Comparison of ENCODE assay signal across 21 cellular contexts in genomic region chr14:104719343-104719742, GRCh38. TPM values are rescaled to one million over a fixed set of nuclear protein-coding genes. Genes with fewer than 3 reads are reported as not detected.
DNase-seq lines count a peak whose midpoint lies in the region; ATAC-seq, FAIRE-seq and TF ChIP-seq lines count a peak whose summit lies in the region.
"Had no signal": no experiment of that assay in that cellular context is flagged by ENCODE, and none has a peak within 500 bp of the region (broad histone marks: within the 10 kb centered on the region; RNA-seq: fewer than 3 reads in every experiment).

No MANE protein-coding gene starts in this region.

- no peak overlapping the region for H3K14ac ChIP-seq in neuronal stem cell (ENCODE audit: low read length)

- H3K79me1 ChIP-seq in neuronal stem cell (ENCODE audit: low read depth, low read length): peaks cover 3% of the 10 kb centered on the region

- POLR2A ChIA-PET in HepG2 (lab: Yijun Ruan, JAX): no interaction called here

- peaks cover 3 to 55% (median 32%) of the 10 kb centered on the region in 12 donors for H3K4me1 ChIP-seq in heart left ventricle
- peaks cover 28% of the 10 kb centered on the region for H3K4me1 ChIP-seq in HepG2 (ENCODE audit: insufficient read depth, low read length)
- peaks cover 0 to 5% (median 2%) of the 10 kb centered on the region in 4 donors for H3K4me1 ChIP-seq in right lobe of liver
- peaks cover 7% of the 10 kb centered on the region in 2 donors for H3K4me1 ChIP-seq in neuronal stem cell (ENCODE audit: control insufficient read depth in 2 of 2, insufficient read depth in 1 of 2, low read depth in 1 of 2, low read length in 2 of 2)
- H3K4me1 ChIP-seq in tibial artery: peaks cover 7 to 29% (median 28%) of the 10 kb centered on the region in 4 donors
- H3K4me1 ChIP-seq in aorta (ENCODE audit: control insufficient read depth in 1 of 2, insufficient read depth in 2 of 2, low read length in 2 of 2): no peaks in the 10 kb centered on the region
- H3K4me1 ChIP-seq: HAP-1 had no signal

- H3K4me3 ChIP-seq in heart left ventricle (no peak overlapping the region), HepG2 (replicated peaks in 1 of 3; ENCODE audit: insufficient read depth in 1 of 3, low read depth in 2 of 3, low read length in 3 of 3) (no peak overlapping the region), right lobe of liver (no peak overlapping the region), neuronal stem cell (ENCODE audit: low read length in 2 of 2) (no peak overlapping the region), tibial artery (no peak overlapping the region), aorta (ENCODE audit: low read length in 2 of 2) (no peak overlapping the region)
- H3K4me3 ChIP-seq: A549, GM23248, HAP-1 had no signal

- no peak overlapping the region for H2BK120ac ChIP-seq in neuronal stem cell (ENCODE audit: low read depth, low read length)

- CTCF ChIA-PET in HepG2 (lab: Yijun Ruan, JAX; ENCODE audit: low intra/inter-chr PET ratio, low total read pairs): no interaction called here

- H2AFZ ChIP-seq in HepG2 (ENCODE audit: low read length): no peak overlapping the region
- no peak overlapping the region for H2AFZ ChIP-seq in neuronal stem cell (ENCODE audit: low read length)
- H2AFZ ChIP-seq: GM23248 had no signal

- H3K79me2 ChIP-seq in HepG2 (ENCODE audit: insufficient read depth, low read length): no peaks in the 10 kb centered on the region

- no peak overlapping the region for H2AK5ac ChIP-seq in neuronal stem cell (ENCODE audit: low read depth, low read length)

- no peaks in the 10 kb centered on the region for H4K20me1 ChIP-seq in HepG2 (ENCODE audit: insufficient read depth, low read length)

- TF ChIP-seq CTCF in heart left ventricle (IDR thresholded peaks at IDR 0.05): no peak
- TF ChIP-seq CTCF in HepG2 (CRISPR knock-in tag; IDR thresholded peaks at IDR 0.05): no peak
- TF ChIP-seq CTCF in right lobe of liver (IDR thresholded peaks at IDR 0.05): no peak
- no peak for TF ChIP-seq CTCF in tibial artery (IDR thresholded peaks at IDR 0.05)

- H2BK15ac ChIP-seq in neuronal stem cell (ENCODE audit: low read length): no peak overlapping the region

- H3K4me2 ChIP-seq in HepG2 (ENCODE audit: low read depth, low read length) (no peak overlapping the region), neuronal stem cell (ENCODE audit: insufficient read depth, low read length, poor library complexity, severe bottlenecking) (no peak overlapping the region)
- H3K4me2 ChIP-seq: A549 had no signal

- DNase-seq in heart left ventricle (no peak), left cardiac atrium (no peak), HepG2 (ENCODE audit: low spot score) (no peak), right lobe of liver (no peak), neuronal stem cell (ENCODE audit: low spot score) (no peak), tibial artery (no peak), T-helper 9 cell (no peak), aorta (no peak)
- DNase-seq: C1 segment of cervical spinal cord; CD4-positive, CD25-positive, alpha-beta regulatory T cell; CD8-positive, alpha-beta memory T cell; COR-L47; GM23248; IMR-90 had no signal

- no peak for FAIRE-seq in HepG2 (lab: Jason Lieb, UNC)
- FAIRE-seq: A549, D721Med, G401.6, GM12891 had no signal

- no peak for TF ChIP-seq RAD21 in HepG2 (CRISPR knock-in tag; IDR thresholded peaks at IDR 0.05)

- no peak overlapping the region for H3K9ac ChIP-seq in HepG2 (ENCODE audit: insufficient read depth, low read depth, low read length)
- H3K9ac ChIP-seq in neuronal stem cell (ENCODE audit: low read depth, low read length, poor library complexity): no peak overlapping the region
- H3K9ac ChIP-seq: GM23248 had no signal

- no peak overlapping the region for H3K4ac ChIP-seq in neuronal stem cell (ENCODE audit: low read length)

- intact Hi-C loops in heart left ventricle (cut with DNase I): loop anchor here in 1 of 10 donors (10.0 kb wide), 1 partner anchor 135 kb away; no protein-coding TSS in a partner anchor
- intact Hi-C loops in left cardiac atrium (cut with DNase I): no loop called here
- intact Hi-C loops in HepG2 (cut with micrococcal nuclease; ENCODE audit: unreplicated experiment): no loop called here
- intact Hi-C loops in right lobe of liver (cut with DNase I): no loop called here
- intact Hi-C loops in tibial artery (cut with DNase I; ENCODE audit: low total_unique reads): no loop called here
- intact Hi-C loops in aorta (cut with DNase I): no loop called here

- no peaks in the 10 kb centered on the region for H3K27me3 ChIP-seq in heart left ventricle
- no peaks in the 10 kb centered on the region for H3K27me3 ChIP-seq in HepG2 (ENCODE audit: control insufficient read depth in 1 of 2, insufficient read depth in 2 of 2, low read length in 2 of 2)
- no peaks in the 10 kb centered on the region for H3K27me3 ChIP-seq in right lobe of liver
- no peaks in the 10 kb centered on the region for H3K27me3 ChIP-seq in neuronal stem cell (ENCODE audit: control insufficient read depth in 3 of 3, insufficient read depth in 3 of 3, low read depth in 1 of 3, low read length in 3 of 3)
- no peaks in the 10 kb centered on the region for H3K27me3 ChIP-seq in tibial artery
- no peaks in the 10 kb centered on the region for H3K27me3 ChIP-seq in aorta (ENCODE audit: control insufficient read depth in 1 of 2, insufficient read depth in 2 of 2, low read length in 1 of 2)

- in situ Hi-C loops in HepG2 (cut with HindIII; ENCODE audit: extremely low pct_ligation_motif_present, low pct_unique_long_range_greater_than_20kb): no loop called here

- ATAC-seq in heart left ventricle (no peak), left cardiac atrium (no peak), HepG2 (no peak), right lobe of liver (no peak), aorta (ENCODE audit: low FRiP score) (no peak)
- ATAC-seq: A549 had no signal

- H3K9me3 ChIP-seq in heart left ventricle: no peaks in the 10 kb centered on the region
- no peaks in the 10 kb centered on the region for H3K9me3 ChIP-seq in HepG2 (ENCODE audit: low read length)
- no peaks in the 10 kb centered on the region for H3K9me3 ChIP-seq in right lobe of liver
- no peaks in the 10 kb centered on the region for H3K9me3 ChIP-seq in neuronal stem cell (replicated peaks in 1 of 2; ENCODE audit: control insufficient read depth in 2 of 2, insufficient read depth in 1 of 2, low read depth in 1 of 2, low read length in 2 of 2)
- H3K9me3 ChIP-seq in tibial artery: no peaks in the 10 kb centered on the region
- no peaks in the 10 kb centered on the region for H3K9me3 ChIP-seq in aorta (ENCODE audit: control insufficient read depth, low read length)
- H3K9me3 ChIP-seq: A549, HAP-1 had no signal

- H3K23ac ChIP-seq in neuronal stem cell (ENCODE audit: low read depth, low read length, poor library complexity): no peak overlapping the region

- H2BK12ac ChIP-seq in neuronal stem cell (ENCODE audit: low read length): no peak overlapping the region

- BruUV-seq in HepG2 (replicated peaks; lab: Mats Ljungman, UMichigan): no TSS peak

- H3K36me3 ChIP-seq in heart left ventricle (peaks cover 0 to 50% (median 34%) of the 10 kb centered on the region in 9 donors), HepG2 (replicated peaks in 1 of 2; ENCODE audit: control insufficient read depth in 1 of 2, insufficient read depth in 2 of 2, low read length in 2 of 2) (peaks cover 1 to 2% of the 10 kb centered on the region in 2 experiments; a peak in 1 of 5 replicates), right lobe of liver (peaks cover 0 to 16% (median 7%) of the 10 kb centered on the region in 4 donors), neuronal stem cell (replicated peaks in 1 of 2; ENCODE audit: control insufficient read depth in 2 of 2, insufficient read depth in 2 of 2, low read length in 2 of 2) (peaks cover 13 to 37% of the 10 kb centered on the region in 2 donors), tibial artery (peaks cover 27 to 57% (median 47%) of the 10 kb centered on the region in 3 donors), aorta (ENCODE audit: control insufficient read depth in 1 of 2, insufficient read depth in 2 of 2, low read length in 1 of 2) (peaks cover 0 to 4% of the 10 kb centered on the region in 2 donors)
- H3K36me3 ChIP-seq: HAP-1 had no signal

- H3K18ac ChIP-seq in neuronal stem cell (ENCODE audit: low read length): no peak overlapping the region

- TF ChIP-seq POLR2A in heart left ventricle (IDR thresholded peaks at IDR 0.05) (no peak), HepG2 (IDR thresholded peaks at IDR 0.05; ENCODE audit: insufficient read depth in 1 of 2, low read depth in 2 of 2, low read length in 2 of 2) (no peak), right lobe of liver (IDR thresholded peaks at IDR 0.05) (no peak)

- peak overlapping the region; percentile 17 for H2BK5ac ChIP-seq in neuronal stem cell (ENCODE audit: low read length)

- TF ChIP-seq EP300 in HepG2 (IDR thresholded peaks at IDR 0.05; ENCODE audit: low read depth in 2 of 2, low read length in 2 of 2) (no peak), HepG2 (CRISPR knock-in tag; IDR thresholded peaks at IDR 0.05; ENCODE audit: borderline replicate concordance) (no peak)

- WGBS in heart left ventricle, 4 donors: 86 to 94% (median 89%) methylated on average over 9 to 15 of the region's 15 CpGs
- no CpG with 5 or more reads among the region's 15 CpGs for WGBS in HepG2 (ENCODE audit: low lambda C conversion rate)
- no CpG with 5 or more reads among the region's 15 CpGs for WGBS in right lobe of liver (ENCODE audit: insufficient coverage, low coverage, low lambda C conversion rate, missing lambda C conversion rate)
- WGBS in neuronal stem cell (ENCODE audit: extremely low coverage in 2 of 2, insufficient read length in 2 of 2, insufficient replicate concordance in 1 of 2), 2 donors: no CpG with 5 or more reads among the region's 15 CpGs
- WGBS in aorta, 2 donors: 87 to 88% methylated on average over 15 of the region's 15 CpGs

- no peak overlapping the region for H4K91ac ChIP-seq in neuronal stem cell (ENCODE audit: low read depth, low read length, poor library complexity)

- H4K8ac ChIP-seq in neuronal stem cell (ENCODE audit: low read depth, low read length): no peak overlapping the region

- H3K27ac ChIP-seq in heart left ventricle: peak overlapping the region in 7 of 12 donors; percentile 23 to 80 (median 67)
- no peak overlapping the region for H3K27ac ChIP-seq in HepG2 (ENCODE audit: extremely low read length, insufficient read depth, low read length)
- H3K27ac ChIP-seq in right lobe of liver: no peak overlapping the region
- no peak overlapping the region for H3K27ac ChIP-seq in neuronal stem cell (replicated peaks; ENCODE audit: low read length)
- H3K27ac ChIP-seq in tibial artery: peak overlapping the region; percentile 17 to 36
- H3K27ac ChIP-seq in aorta (ENCODE audit: low read depth in 1 of 2, low read length in 2 of 2): no peak overlapping the region
- H3K27ac ChIP-seq: 22Rv1, A549, GM23248, HL-60 had no signal

RNA-seq across cellular contexts. Expression of gene ADSS1, which starts 4.7 kb away (rescaled TPM):
- 100 to 1,000 TPM in 8 of 9 donors, 10 to 100 TPM in 1; 78.9 to 247 (median 160) TPM for total RNA-seq in heart left ventricle
- polyA plus RNA-seq in heart left ventricle: 100 to 1,000 TPM in 1 of 2 donors, 10 to 100 TPM in 1; 64.7 to 258 TPM
- 100 to 1,000 TPM in 1 of 2 donors, 10 to 100 TPM in 1; 86.2 to 102 TPM for total RNA-seq in left cardiac atrium
- total RNA-seq in HepG2 (2016; rRNA removed; fragmentation: Illumina TruSeq; extraction: Trizol): 0.98 and 1.0 TPM in 2 replicates
- total RNA-seq in HepG2 (2016; cell fraction: cytosol; rRNA removed; fragmentation: Illumina TruSeq; extraction: Trizol; ENCODE audit: low read depth): 0.81 and 1.1 TPM in 2 replicates
- 0.56 and 1.3 TPM in 2 replicates for total RNA-seq in HepG2 (2016; cell fraction: insoluble cytoplasmic fraction; rRNA removed; fragmentation: Illumina TruSeq; extraction: Trizol)
- 1.6 and 1.9 TPM in 2 replicates for total RNA-seq in HepG2 (2016; cell fraction: membrane; rRNA removed; fragmentation: Illumina TruSeq; extraction: Trizol)
- total RNA-seq in HepG2 (2016; cell fraction: nucleus; rRNA removed; fragmentation: Illumina TruSeq; extraction: Trizol): 1.3 and 1.5 TPM in 2 replicates
- 36.7 and 45.2 TPM in 2 replicates for polyA plus RNA-seq in HepG2 (2011; rRNA removed)
- 20.7 and 22.4 TPM in 2 replicates for polyA plus RNA-seq in HepG2 (2011; cell fraction: cytosol; rRNA removed)
- polyA plus RNA-seq in HepG2 (2011; cell fraction: nucleus; rRNA removed): 219 and 230 TPM in 2 replicates
- 37.3 and 46.9 TPM in 2 replicates for polyA plus RNA-seq in HepG2 (2012)
- polyA plus RNA-seq in HepG2 (2016; cell fraction: cytosol; fragmentation: Illumina TruSeq; extraction: Trizol; ENCODE audit: low read depth): 0.70 and 1.5 TPM in 2 replicates
- polyA plus RNA-seq in HepG2 (2016; cell fraction: insoluble cytoplasmic fraction; fragmentation: Illumina TruSeq; extraction: Trizol; ENCODE audit: low read depth): 1.3 and 2.2 TPM in 2 replicates
- polyA plus RNA-seq in HepG2 (2016; cell fraction: membrane; fragmentation: Illumina TruSeq; extraction: Trizol; ENCODE audit: low read depth): 1.5 and 2.0 TPM in 2 replicates
- 3.7 and 4.4 TPM in 2 replicates for polyA plus RNA-seq in HepG2 (2016; cell fraction: nucleus; fragmentation: Illumina TruSeq; extraction: Trizol; ENCODE audit: insufficient read depth, low read depth)
- polyA minus RNA-seq in HepG2 (2011; rRNA and poly(A)+ RNA removed; ENCODE audit: low replicate concordance): 12.3 and 14.1 TPM in 2 replicates
- 6.8 and 7.6 TPM in 2 replicates for polyA minus RNA-seq in HepG2 (2011; cell fraction: cytosol; rRNA and poly(A)+ RNA removed)
- 30.6 and 31.2 TPM in 2 replicates for polyA minus RNA-seq in HepG2 (2011; cell fraction: nucleus; rRNA and poly(A)+ RNA removed)
- 10 to 100 TPM in 5 of 6 experiments, 1 to 10 TPM in 1; 8.1 to 50.5 (median 36.8) TPM for total RNA-seq in right lobe of liver
- 23.8 TPM for polyA plus RNA-seq in neuronal stem cell (2013, experiment 1 of 2)
- polyA plus RNA-seq in neuronal stem cell (2013, experiment 2 of 2): 21.4 TPM
- total RNA-seq in aorta: 10 to 100 TPM; 44.8 to 63.2 TPM
- polyA plus RNA-seq in aorta: 10 to 100 TPM; 25.0 to 80.2 TPM

RNA-seq across cellular contexts. Expression of gene INF2, which starts 29.9 kb away (rescaled TPM):
- total RNA-seq in heart left ventricle (10 to 100 TPM; 26.0 to 58.9 (median 28.8) TPM), left cardiac atrium (10 to 100 TPM; 44.4 to 44.7 TPM), HepG2 (2016; rRNA removed; fragmentation: Illumina TruSeq; extraction: Trizol) (16.4 and 18.1 TPM in 2 replicates), right lobe of liver (10 to 100 TPM; 47.5 to 98.2 (median 71.4) TPM), aorta (100 to 1,000 TPM in 1 of 2 donors, 10 to 100 TPM in 1; 84.9 to 102 TPM)
- polyA plus RNA-seq in heart left ventricle (10 to 100 TPM; 27.3 to 32.5 TPM), HepG2 (2011; rRNA removed) (26.4 and 33.4 TPM in 2 replicates), aorta (100 to 1,000 TPM in 1 of 2 donors, 10 to 100 TPM in 1; 31.9 to 185 TPM)
- total RNA-seq in HepG2 (2016; cell fraction: cytosol; rRNA removed; fragmentation: Illumina TruSeq; extraction: Trizol; ENCODE audit: low read depth): 11.2 and 14.6 TPM in 2 replicates
- total RNA-seq in HepG2 (2016; cell fraction: insoluble cytoplasmic fraction; rRNA removed; fragmentation: Illumina TruSeq; extraction: Trizol): 17.0 and 18.3 TPM in 2 replicates
- total RNA-seq in HepG2 (2016; cell fraction: membrane; rRNA removed; fragmentation: Illumina TruSeq; extraction: Trizol): 23.4 and 24.7 TPM in 2 replicates
- 17.7 and 25.0 TPM in 2 replicates for total RNA-seq in HepG2 (2016; cell fraction: nucleus; rRNA removed; fragmentation: Illumina TruSeq; extraction: Trizol)
- 14.8 and 26.4 TPM in 2 replicates for polyA plus RNA-seq in HepG2 (2011; cell fraction: cytosol; rRNA removed)
- 229 and 296 TPM in 2 replicates for polyA plus RNA-seq in HepG2 (2011; cell fraction: nucleus; rRNA removed)
- polyA plus RNA-seq in HepG2 (2012): 28.4 and 33.9 TPM in 2 replicates
- polyA plus RNA-seq in HepG2 (2016; cell fraction: cytosol; fragmentation: Illumina TruSeq; extraction: Trizol; ENCODE audit: low read depth): 13.6 and 14.2 TPM in 2 replicates
- polyA plus RNA-seq in HepG2 (2016; cell fraction: insoluble cytoplasmic fraction; fragmentation: Illumina TruSeq; extraction: Trizol; ENCODE audit: low read depth): 20.2 and 25.5 TPM in 2 replicates
- polyA plus RNA-seq in HepG2 (2016; cell fraction: membrane; fragmentation: Illumina TruSeq; extraction: Trizol; ENCODE audit: low read depth): 17.5 and 20.7 TPM in 2 replicates
- 61.5 and 67.7 TPM in 2 replicates for polyA plus RNA-seq in HepG2 (2016; cell fraction: nucleus; fragmentation: Illumina TruSeq; extraction: Trizol; ENCODE audit: insufficient read depth, low read depth)
- polyA minus RNA-seq in HepG2 (2011; rRNA and poly(A)+ RNA removed; ENCODE audit: low replicate concordance): 34.0 and 46.7 TPM in 2 replicates
- 23.8 and 25.1 TPM in 2 replicates for polyA minus RNA-seq in HepG2 (2011; cell fraction: cytosol; rRNA and poly(A)+ RNA removed)
- polyA minus RNA-seq in HepG2 (2011; cell fraction: nucleus; rRNA and poly(A)+ RNA removed): 29.2 and 32.3 TPM in 2 replicates
- polyA plus RNA-seq in neuronal stem cell (2013, experiment 1 of 2): 19.0 TPM
- 19.6 TPM for polyA plus RNA-seq in neuronal stem cell (2013, experiment 2 of 2)

RNA-seq across cellular contexts. Expression of gene SIVA1, which starts 33.6 kb away (rescaled TPM):
- total RNA-seq in heart left ventricle: 100 to 1,000 TPM in 2 of 9 donors, 10 to 100 TPM in 7; 41.0 to 203 (median 53.9) TPM
- polyA plus RNA-seq in heart left ventricle: 100 to 1,000 TPM; 126 to 191 TPM
- total RNA-seq in left cardiac atrium: 10 to 100 TPM; 67.6 to 68.7 TPM
- total RNA-seq in HepG2 (2016; rRNA removed; fragmentation: Illumina TruSeq; extraction: Trizol): 153 and 186 TPM in 2 replicates
- total RNA-seq in HepG2 (2016; cell fraction: cytosol; rRNA removed; fragmentation: Illumina TruSeq; extraction: Trizol; ENCODE audit: low read depth): 171 and 229 TPM in 2 replicates
- total RNA-seq in HepG2 (2016; cell fraction: insoluble cytoplasmic fraction; rRNA removed; fragmentation: Illumina TruSeq; extraction: Trizol): 166 and 191 TPM in 2 replicates
- 186 and 219 TPM in 2 replicates for total RNA-seq in HepG2 (2016; cell fraction: membrane; rRNA removed; fragmentation: Illumina TruSeq; extraction: Trizol)
- total RNA-seq in HepG2 (2016; cell fraction: nucleus; rRNA removed; fragmentation: Illumina TruSeq; extraction: Trizol): 86.2 and 101 TPM in 2 replicates
- polyA plus RNA-seq in HepG2 (2011; rRNA removed): 123 and 142 TPM in 2 replicates
- 108 and 239 TPM in 2 replicates for polyA plus RNA-seq in HepG2 (2011; cell fraction: cytosol; rRNA removed)
- polyA plus RNA-seq in HepG2 (2011; cell fraction: nucleus; rRNA removed): 125 and 162 TPM in 2 replicates
- polyA plus RNA-seq in HepG2 (2012): 61.3 and 68.1 TPM in 2 replicates
- 162 and 202 TPM in 2 replicates for polyA plus RNA-seq in HepG2 (2016; cell fraction: cytosol; fragmentation: Illumina TruSeq; extraction: Trizol; ENCODE audit: low read depth)
- polyA plus RNA-seq in HepG2 (2016; cell fraction: insoluble cytoplasmic fraction; fragmentation: Illumina TruSeq; extraction: Trizol; ENCODE audit: low read depth): 128 and 130 TPM in 2 replicates
- polyA plus RNA-seq in HepG2 (2016; cell fraction: membrane; fragmentation: Illumina TruSeq; extraction: Trizol; ENCODE audit: low read depth): 134 and 168 TPM in 2 replicates
- polyA plus RNA-seq in HepG2 (2016; cell fraction: nucleus; fragmentation: Illumina TruSeq; extraction: Trizol; ENCODE audit: insufficient read depth, low read depth): 129 and 133 TPM in 2 replicates
- 49.5 and 64.5 TPM in 2 replicates for polyA minus RNA-seq in HepG2 (2011; rRNA and poly(A)+ RNA removed; ENCODE audit: low replicate concordance)
- 22.7 and 31.5 TPM in 2 replicates for polyA minus RNA-seq in HepG2 (2011; cell fraction: cytosol; rRNA and poly(A)+ RNA removed)
- 17.3 and 18.4 TPM in 2 replicates for polyA minus RNA-seq in HepG2 (2011; cell fraction: nucleus; rRNA and poly(A)+ RNA removed)
- total RNA-seq in right lobe of liver: 100 to 1,000 TPM in 2 of 6 experiments, 10 to 100 TPM in 4; 38.1 to 252 (median 50.6) TPM
- 109 TPM for polyA plus RNA-seq in neuronal stem cell (2013, experiment 1 of 2)
- 114 TPM for polyA plus RNA-seq in neuronal stem cell (2013, experiment 2 of 2)
- total RNA-seq in aorta: 10 to 100 TPM; 74.3 to 83.0 TPM
- 100 to 1,000 TPM; 219 to 241 TPM for polyA plus RNA-seq in aorta

Comparison
In these comparisons a context has a peak if more than half of its experiments do, and no peak if none do; other contexts are left out.
1. H3K27ac ChIP-seq: peak in heart left ventricle (7 of 12) and tibial artery (2 of 2); none in HepG2 (single experiment), right lobe of liver (0 of 3), neuronal stem cell (single experiment) and aorta (0 of 2).